20 cellular contexts compared by ENCODE assay signal in the genomic region with DNA sequence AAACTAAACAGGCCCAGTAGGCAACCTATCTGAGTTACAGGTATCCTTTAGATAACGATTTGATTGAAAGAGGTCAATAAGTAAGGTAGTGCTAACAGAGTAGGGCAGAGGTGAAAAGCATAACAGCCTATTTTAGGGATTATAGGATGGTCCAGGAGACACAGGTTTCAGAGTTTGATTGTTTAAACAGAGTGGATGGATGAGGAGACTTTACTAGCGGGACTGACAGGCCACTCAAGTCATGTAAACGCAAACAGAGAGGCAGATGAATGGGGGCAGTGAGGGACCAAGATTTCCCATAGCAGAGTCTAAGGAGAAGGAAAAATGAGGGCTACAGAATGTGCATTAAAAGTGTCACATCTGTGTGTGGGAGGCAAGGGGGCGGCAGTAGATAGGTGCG. TPM values are rescaled to one million over a fixed set of nuclear protein-coding genes. Genes with fewer than 3 reads are reported as not detected.
DNase-seq lines count a peak whose midpoint lies in the region; ATAC-seq and TF ChIP-seq lines count a peak whose summit lies in the region.
"Had no signal": no experiment of that assay in that cellular context is flagged by ENCODE, and none has a peak within 500 bp of the region (broad histone marks: within the 10 kb centered on the region; RNA-seq: fewer than 3 reads in every experiment).

No MANE protein-coding gene starts in this region.

- peaks cover 0 to 8% of the 10 kb centered on the region in 2 donors for H3K4me1 ChIP-seq in breast epithelium
- peaks cover 45% of the 10 kb centered on the region for H3K4me1 ChIP-seq in osteoblast (ENCODE audit: insufficient read depth, low read length)
- peaks cover 35 to 41% (median 39%) of the 10 kb centered on the region in 4 donors for H3K4me1 ChIP-seq in upper lobe of left lung

- H3K27me3 ChIP-seq in breast epithelium (no peaks in the 10 kb centered on the region), osteoblast (ENCODE audit: insufficient read depth, low read length) (no peaks in the 10 kb centered on the region), upper lobe of left lung (no peaks in the 10 kb centered on the region)
- H3K27me3 ChIP-seq: spleen, transverse colon had no signal

- no TSS peak for BruUV-seq in MCF 10A (replicated peaks; lab: Mats Ljungman, UMichigan)

- H3K4me1 Mint-ChIP-seq in MCF 10A (ENCODE audit: insufficient read depth, unreplicated experiment), result peaks cover 53% of the 10 kb centered on the region

- no peak overlapping the region for H2AFZ ChIP-seq in osteoblast (ENCODE audit: low read length)
- H2AFZ ChIP-seq: GM23248 had no signal

- H3K9me3 Mint-ChIP-seq in MCF 10A (ENCODE audit: unreplicated experiment), result no peaks in the 10 kb centered on the region

- TF ChIP-seq POLR2A in breast epithelium (IDR thresholded peaks at IDR 0.05) (no peak), upper lobe of left lung (IDR thresholded peaks at IDR 0.05) (no peak)

- H3K4me3 Mint-ChIP-seq in MCF 10A (ENCODE audit: unreplicated experiment), result no peak overlapping the region

- DNase-seq in breast epithelium (ENCODE audit: low spot score in 2 of 2) (no peak), MCF 10A (ENCODE audit: unreplicated experiment) (no peak), dermis blood vessel endothelial cell (peak; percentile 14), osteoblast (ENCODE audit: insufficient read length, low spot score, missing footprints) (no peak), upper lobe of left lung (no peak)
- no peak for DNase-seq in stimulated activated CD4-positive, alpha-beta T cell treated with anti-CD3 and anti-CD28 coated beads, Interleukin-2, amount 100 ng/mL, for 48 hours
- DNase-seq: C1 segment of cervical spinal cord, caudate nucleus, glutamatergic neuron, GM23248, KBM-7, mammary epithelial cell, MV-4-11, NCI-H1930, NCI-H446 treated with DMSO at 0.1 percent for 48 hours, spleen, transverse colon had no signal

- H3K36me3 ChIP-seq in breast epithelium, result no peaks in the 10 kb centered on the region
- peaks cover 5% of the 10 kb centered on the region for H3K36me3 ChIP-seq in osteoblast (ENCODE audit: insufficient read depth, low read length)
- H3K36me3 ChIP-seq in upper lobe of left lung, result peaks cover 0 to 33% (median 0%) of the 10 kb centered on the region in 4 donors
- H3K36me3 ChIP-seq: transverse colon had no signal

- peak overlapping the region in 2 of 3 donors; percentile 21 to 83 for H3K4me3 ChIP-seq in breast epithelium
- no peak overlapping the region for H3K4me3 ChIP-seq in osteoblast (ENCODE audit: insufficient read depth, low read length)
- peak overlapping the region; percentile 36 to 72 (median 65) for H3K4me3 ChIP-seq in upper lobe of left lung
- H3K4me3 ChIP-seq: GM23248 had no signal

- no peak for TF ChIP-seq CTCF in breast epithelium (IDR thresholded peaks at IDR 0.05)
- TF ChIP-seq CTCF in MCF 10A (IDR thresholded peaks at IDR 0.05; ENCODE audit: unreplicated experiment), result no peak
- TF ChIP-seq CTCF in osteoblast (IDR thresholded peaks at IDR 0.05; ENCODE audit: extremely low read depth, low read depth, low read length), result no peak
- no peak for TF ChIP-seq CTCF in upper lobe of left lung (IDR thresholded peaks at IDR 0.05)

- CTCF ChIA-PET in MCF 10A (lab: Yijun Ruan, JAX), result interaction anchor here (0.7 kb wide), 1 partner anchor 589 kb away, joined by 3 read pairs; no protein-coding TSS in a partner anchor

- peaks cover 4% of the 10 kb centered on the region for H4K20me1 ChIP-seq in osteoblast (ENCODE audit: insufficient read depth, low read length)

- peak overlapping the region; percentile 68 to 98 for H3K27ac ChIP-seq in breast epithelium
- peak overlapping the region; percentile 2 for H3K27ac ChIP-seq in osteoblast (ENCODE audit: low read depth, low read length)
- peak overlapping the region; percentile 91 to 94 (median 92) for H3K27ac ChIP-seq in upper lobe of left lung
- H3K27ac ChIP-seq: GM23248, RWPE1 had no signal

- intact Hi-C loops in breast epithelium (cut with DNase I; ENCODE audit: low total_unique reads), result no loop called here
- intact Hi-C loops in MCF 10A (cut with micrococcal nuclease), result no loop called here

- TF ChIP-seq EP300 in upper lobe of left lung (IDR thresholded peaks at IDR 0.05), result no peak

- ATAC-seq in upper lobe of left lung (ENCODE audit: low FRiP score in 2 of 2), result no peak
- no peak for ATAC-seq in GM21619 (IDR thresholded peaks at IDR 0.05; ENCODE audit: unreplicated experiment)
- no peak for ATAC-seq in HG03135 (IDR thresholded peaks at IDR 0.05; ENCODE audit: unreplicated experiment)

- H3K27ac Mint-ChIP-seq in MCF 10A (ENCODE audit: low read depth, unreplicated experiment), result no peak overlapping the region

- POLR2A ChIA-PET in MCF 10A (lab: Yijun Ruan, JAX), result no interaction called here

- H3K36me3 Mint-ChIP-seq in MCF 10A (ENCODE audit: insufficient read depth, unreplicated experiment), result peaks cover 6% of the 10 kb centered on the region

- peaks cover 89% of the 10 kb centered on the region for H3K79me2 ChIP-seq in osteoblast (ENCODE audit: insufficient read depth, low read length)

- WGBS in upper lobe of left lung, 2 donors, result 51 to 59% methylated on average over 5 of the region's 5 CpGs

- no peak overlapping the region for H3K4me2 ChIP-seq in osteoblast (ENCODE audit: insufficient read depth, low read length)

- H3K9me3 ChIP-seq in breast epithelium (no peaks in the 10 kb centered on the region), osteoblast (ENCODE audit: low read depth, low read length) (no peaks in the 10 kb centered on the region), upper lobe of left lung (no peaks in the 10 kb centered on the region)
- H3K9me3 ChIP-seq: spleen, transverse colon had no signal

- H3K27me3 Mint-ChIP-seq in MCF 10A (ENCODE audit: insufficient read depth, unreplicated experiment), result no peaks in the 10 kb centered on the region

RNA-seq across cellular contexts. Expression of a gene that starts 4.8 kb away (rescaled TPM):
- total RNA-seq in breast epithelium (100 to 1,000 TPM in 1 of 3 donors, 10 to 100 TPM in 2; 41.4 to 108 (median 79.2) TPM), MCF 10A (2022) (2.2 and 4.4 TPM in 2 replicates), dermis blood vessel endothelial cell (158 and 173 TPM in 2 replicates), osteoblast (23.0 and 32.9 TPM in 2 replicates), upper lobe of left lung (100 to 1,000 TPM; 122 to 334 (median 173) TPM)

Comparison
In these comparisons a context has a peak if more than half of its experiments do, and no peak if none do; other contexts are left out.
1. H3K27ac ChIP-seq: peak in every context shown above with its lines; median percentile 92 in upper lobe of left lung; 83 in breast epithelium; 2 in osteoblast.